In the genomic region with DNA sequence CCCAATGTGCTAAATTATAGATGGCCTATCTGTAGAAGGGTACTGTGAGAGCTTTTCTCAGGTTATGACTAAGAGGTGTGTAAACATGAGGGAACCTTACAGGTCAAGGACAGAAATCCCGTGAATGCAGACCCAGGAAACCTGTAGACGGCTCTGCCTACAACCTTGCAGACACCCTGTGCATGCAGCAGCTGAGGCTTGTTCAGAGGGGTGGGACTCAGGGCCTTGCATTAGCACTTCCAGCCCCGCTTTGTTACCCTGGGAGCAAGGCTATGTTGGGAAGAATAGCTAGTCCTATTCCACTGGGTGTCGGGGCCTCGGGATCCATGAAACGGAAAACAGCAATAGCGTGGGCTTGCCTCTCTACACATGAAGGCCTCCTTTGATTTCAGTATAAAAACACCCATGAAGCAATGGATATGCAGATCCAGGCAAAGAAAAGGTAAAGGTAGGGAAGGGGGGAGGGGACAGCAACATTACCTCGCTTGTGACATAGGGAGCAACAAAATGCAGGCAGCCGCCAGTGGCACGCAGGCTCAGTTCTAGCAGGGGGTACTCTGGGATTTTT, we compare ENCODE assay signal across 1 cellular context.
TF ChIP-seq lines count a peak whose summit lies in the region.

No MANE protein-coding gene starts in this region.

TF ChIP-seq in H1, 55 proteins besides CTCF, POLR2A, EP300 and RAD21:
- TF ChIP-seq RFX5 (IDR thresholded peaks at IDR 0.05; ENCODE audit: borderline replicate concordance, low read depth, low read length) (no peak), SIN3A (conservative IDR thresholded peaks at IDR 0.05 in 1 of 2, IDR thresholded peaks at IDR 0.05 in 1 of 2; ENCODE audit: low read depth in 1 of 2, low read length in 2 of 2) (0 out of 4 replicates have a peak, but pooled peaks of 1 of the 2 experiments have one; percentile 24), SP1 (IDR thresholded peaks at IDR 0.05; ENCODE audit: low read depth, low read length) (peak; percentile 57; the same call in 1 of the 2 replicates), EZH2 (IDR thresholded peaks at IDR 0.05; ENCODE audit: low read depth, low read length, severe bottlenecking) (no peak), YY1 (IDR thresholded peaks at IDR 0.05; ENCODE audit: low read depth, low read length) (0 out of 2 replicates have a peak, but pooled peaks have one; percentile 14), TAF7 (optimal IDR thresholded peaks at IDR 0.05; ENCODE audit: borderline replicate concordance, low read depth, low read length) (peak; percentile 38), TBP (IDR thresholded peaks at IDR 0.05; ENCODE audit: low read depth, low read length) (0 out of 2 replicates have a peak, but pooled peaks have one; percentile 37), TAF1 (IDR thresholded peaks at IDR 0.05; ENCODE audit: low read depth, low read length) (0 out of 2 replicates have a peak, but pooled peaks have one; percentile 8), CEBPB (IDR thresholded peaks at IDR 0.05; ENCODE audit: low read depth, low read length) (peak; percentile 33; the same call in 1 of the 2 replicates), TEAD4 (IDR thresholded peaks at IDR 0.05; ENCODE audit: low read depth, low read length) (0 out of 2 replicates have a peak, but pooled peaks have one; percentile 8), RBBP5 (IDR thresholded peaks at IDR 0.05; ENCODE audit: borderline replicate concordance, low read depth, low read length) (peak; percentile 53; the same call in 1 of the 2 replicates), GTF2F1 (IDR thresholded peaks at IDR 0.05; ENCODE audit: borderline replicate concordance, low read depth, low read length) (0 out of 2 replicates have a peak, but pooled peaks have one; percentile 5), POU5F1 (IDR thresholded peaks at IDR 0.05; ENCODE audit: low read depth, low read length) (no peak), ASH2L (IDR thresholded peaks at IDR 0.05; ENCODE audit: low read length) (peak; percentile 90), JUND (IDR thresholded peaks at IDR 0.05; ENCODE audit: low read length) (no peak)
- TF ChIP-seq, protein P1, sequence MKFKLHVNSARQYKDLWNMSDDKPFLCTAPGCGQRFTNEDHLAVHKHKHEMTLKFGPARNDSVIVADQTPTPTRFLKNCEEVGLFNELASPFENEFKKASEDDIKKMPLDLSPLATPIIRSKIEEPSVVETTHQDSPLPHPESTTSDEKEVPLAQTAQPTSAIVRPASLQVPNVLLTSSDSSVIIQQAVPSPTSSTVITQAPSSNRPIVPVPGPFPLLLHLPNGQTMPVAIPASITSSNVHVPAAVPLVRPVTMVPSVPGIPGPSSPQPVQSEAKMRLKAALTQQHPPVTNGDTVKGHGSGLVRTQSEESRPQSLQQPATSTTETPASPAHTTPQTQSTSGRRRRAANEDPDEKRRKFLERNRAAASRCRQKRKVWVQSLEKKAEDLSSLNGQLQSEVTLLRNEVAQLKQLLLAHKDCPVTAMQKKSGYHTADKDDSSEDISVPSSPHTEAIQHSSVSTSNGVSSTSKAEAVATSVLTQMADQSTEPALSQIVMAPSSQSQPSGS (IDR thresholded peaks at IDR 0.05; ENCODE audit: low read length), result 0 out of 2 replicates have a peak, but pooled peaks have one; percentile 73
- TF ChIP-seq, protein P2, sequence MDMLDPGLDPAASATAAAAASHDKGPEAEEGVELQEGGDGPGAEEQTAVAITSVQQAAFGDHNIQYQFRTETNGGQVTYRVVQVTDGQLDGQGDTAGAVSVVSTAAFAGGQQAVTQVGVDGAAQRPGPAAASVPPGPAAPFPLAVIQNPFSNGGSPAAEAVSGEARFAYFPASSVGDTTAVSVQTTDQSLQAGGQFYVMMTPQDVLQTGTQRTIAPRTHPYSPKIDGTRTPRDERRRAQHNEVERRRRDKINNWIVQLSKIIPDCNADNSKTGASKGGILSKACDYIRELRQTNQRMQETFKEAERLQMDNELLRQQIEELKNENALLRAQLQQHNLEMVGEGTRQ (IDR thresholded peaks at IDR 0.05; ENCODE audit: low read length), result no peak
- TF ChIP-seq, protein P3, sequence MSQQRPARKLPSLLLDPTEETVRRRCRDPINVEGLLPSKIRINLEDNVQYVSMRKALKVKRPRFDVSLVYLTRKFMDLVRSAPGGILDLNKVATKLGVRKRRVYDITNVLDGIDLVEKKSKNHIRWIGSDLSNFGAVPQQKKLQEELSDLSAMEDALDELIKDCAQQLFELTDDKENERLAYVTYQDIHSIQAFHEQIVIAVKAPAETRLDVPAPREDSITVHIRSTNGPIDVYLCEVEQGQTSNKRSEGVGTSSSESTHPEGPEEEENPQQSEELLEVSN (IDR thresholded peaks at IDR 0.05), result 0 out of 2 replicates have a peak, but pooled peaks have one; percentile 15
- TF ChIP-seq, protein P4, sequence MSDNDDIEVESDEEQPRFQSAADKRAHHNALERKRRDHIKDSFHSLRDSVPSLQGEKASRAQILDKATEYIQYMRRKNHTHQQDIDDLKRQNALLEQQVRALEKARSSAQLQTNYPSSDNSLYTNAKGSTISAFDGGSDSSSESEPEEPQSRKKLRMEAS (IDR thresholded peaks at IDR 0.05), result 0 out of 2 replicates have a peak, but pooled peaks have one; percentile 32
- TF ChIP-seq, protein P5, sequence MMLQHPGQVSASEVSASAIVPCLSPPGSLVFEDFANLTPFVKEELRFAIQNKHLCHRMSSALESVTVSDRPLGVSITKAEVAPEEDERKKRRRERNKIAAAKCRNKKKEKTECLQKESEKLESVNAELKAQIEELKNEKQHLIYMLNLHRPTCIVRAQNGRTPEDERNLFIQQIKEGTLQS (IDR thresholded peaks at IDR 0.05; ENCODE audit: insufficient read depth, low read depth, low read length), result no peak
